14 cellular contexts compared by ENCODE assay signal in the genomic region with DNA sequence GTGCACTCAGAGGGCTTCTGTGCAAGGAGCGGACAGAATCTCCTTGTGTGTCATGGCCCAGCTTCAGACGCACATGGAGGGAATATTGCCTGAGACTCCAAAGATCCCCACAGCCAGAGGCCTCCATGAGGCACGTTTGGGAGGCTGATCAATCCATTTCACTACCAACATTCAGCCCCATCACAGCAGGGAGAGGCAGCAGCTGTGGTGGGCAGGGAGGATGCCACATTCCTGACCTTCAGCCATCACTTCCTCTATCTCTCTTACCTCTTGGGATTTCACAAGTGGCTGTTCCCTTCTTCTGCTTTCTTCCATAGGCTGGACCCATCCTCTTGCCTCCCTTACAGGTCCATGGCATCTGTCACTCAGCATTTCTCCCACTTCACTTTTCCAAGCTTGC.
"Had no signal": no experiment of that assay in that cellular context is flagged by ENCODE, and none has a peak within 500 bp of the region (broad histone marks: within the 10 kb centered on the region; RNA-seq: fewer than 3 reads in every experiment).

No MANE protein-coding gene starts in this region.

- H2AFZ ChIP-seq: neural progenitor cell, parathyroid adenoma had no signal

- H3K27me3 ChIP-seq: gastroesophageal sphincter, thyroid gland had no signal

- DNase-seq: activated CD4-positive, alpha-beta T cell treated with anti-CD3 and anti-CD28 coated beads, Interleukin-2, amount 10 ng/mL, durations not matched to agents 24 days and 14 days; activated naive CD4-positive, alpha-beta T cell; caudate nucleus; effector CD8-positive, alpha-beta T cell; kidney glomerular epithelial cell; stimulated activated CD4-positive, alpha-beta T cell treated with anti-CD3 and anti-CD28 coated beads, Interleukin-4, amount 100 ng/mL, for 4 hours; thyroid gland had no signal

- H3K36me3 Mint-ChIP-seq: neural progenitor cell had no signal

- H3K4me2 ChIP-seq: neural progenitor cell had no signal

- H3K4me1 ChIP-seq: neural progenitor cell, parathyroid adenoma had no signal

- H3K36me3 ChIP-seq: gastroesophageal sphincter, neural progenitor cell, thyroid gland had no signal

- H3K27ac ChIP-seq: coronary artery, epithelial cell of prostate, gastroesophageal sphincter, neural progenitor cell, parathyroid adenoma, thyroid gland had no signal

- ATAC-seq: gastroesophageal sphincter had no signal

- H3K9ac ChIP-seq: neural progenitor cell, parathyroid adenoma had no signal

- H3K27ac Mint-ChIP-seq: activated CD4-positive, alpha-beta T cell treated with anti-CD3 and anti-CD28 coated beads, Interleukin-2, amount 10 ng/mL, durations not matched to agents 24 days and 14 days; activated T-helper 1 cell treated with anti-CD3 and anti-CD28 coated beads, Interleukin-12 subunit alpha, Interleukin-12 subunit beta, Interleukin-2, Interleukin-4 antibody, amounts not matched to agents 30 ng/mL and 10 ng/mL and 1 ng/mL, durations not matched to agents 14 hours and 24 hours and 36 hours; neural progenitor cell had no signal

- H3K9me3 Mint-ChIP-seq: activated CD4-positive, alpha-beta T cell treated with anti-CD3 and anti-CD28 coated beads, Interleukin-2, amount 10 ng/mL, durations not matched to agents 24 days and 14 days; activated T-helper 1 cell treated with anti-CD3 and anti-CD28 coated beads, Interleukin-12 subunit alpha, Interleukin-12 subunit beta, Interleukin-2, Interleukin-4 antibody, amounts not matched to agents 30 ng/mL and 10 ng/mL and 1 ng/mL, durations not matched to agents 14 hours and 24 hours and 36 hours; neural progenitor cell had no signal

- H3K79me2 ChIP-seq: parathyroid adenoma had no signal

- H3K4me3 Mint-ChIP-seq: activated CD4-positive, alpha-beta T cell treated with anti-CD3 and anti-CD28 coated beads, Interleukin-2, amount 10 ng/mL, durations not matched to agents 24 days and 14 days; activated T-helper 1 cell treated with anti-CD3 and anti-CD28 coated beads, Interleukin-12 subunit alpha, Interleukin-12 subunit beta, Interleukin-2, Interleukin-4 antibody, amounts not matched to agents 30 ng/mL and 10 ng/mL and 1 ng/mL, durations not matched to agents 14 hours and 24 hours and 36 hours; neural progenitor cell had no signal

- H3K9me3 ChIP-seq: gastroesophageal sphincter, thyroid gland had no signal

- H3K4me3 ChIP-seq: coronary artery, gastroesophageal sphincter, neural progenitor cell, skin epidermis, thyroid gland had no signal
